1 cellular context compared by ENCODE assay signal in the genomic region with DNA sequence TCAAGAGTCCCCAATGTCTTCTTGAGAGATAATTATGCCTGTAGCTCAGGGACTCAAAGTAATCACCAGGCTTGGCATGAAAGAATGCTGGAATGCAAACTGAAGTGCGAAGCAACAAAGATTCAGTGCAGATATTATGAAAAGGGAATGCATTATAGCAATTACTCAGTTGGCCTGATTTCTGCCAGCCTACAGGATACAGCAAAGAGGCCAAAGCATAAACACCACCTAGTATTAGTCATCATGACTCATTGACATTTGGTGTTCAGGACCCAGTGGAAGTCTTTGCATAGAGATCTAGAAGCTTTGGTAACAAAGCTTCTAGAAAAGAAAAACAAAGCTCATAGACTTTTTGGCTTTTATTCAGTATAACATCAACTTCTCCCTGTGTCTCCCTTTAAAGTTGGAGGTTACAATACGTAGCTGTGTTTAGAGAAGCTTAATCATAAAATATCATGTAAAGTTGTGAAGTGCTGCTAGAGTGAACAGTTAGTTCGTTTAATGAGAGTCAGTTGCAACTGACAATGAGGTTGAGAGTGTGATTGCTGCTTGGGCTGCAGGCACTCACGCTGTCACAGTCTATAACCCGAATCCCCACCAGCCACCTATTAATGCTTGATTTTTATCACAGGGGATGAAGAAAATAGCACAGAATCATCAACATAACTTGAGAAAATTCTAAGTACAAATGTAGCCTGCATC.
TF ChIP-seq lines count a peak whose summit lies in the region.

No MANE protein-coding gene starts in this region.

TF ChIP-seq in GM23338, 12 proteins besides CTCF, POLR2A, EP300 and RAD21 (continued from another document):
- TF ChIP-seq, protein P1, sequence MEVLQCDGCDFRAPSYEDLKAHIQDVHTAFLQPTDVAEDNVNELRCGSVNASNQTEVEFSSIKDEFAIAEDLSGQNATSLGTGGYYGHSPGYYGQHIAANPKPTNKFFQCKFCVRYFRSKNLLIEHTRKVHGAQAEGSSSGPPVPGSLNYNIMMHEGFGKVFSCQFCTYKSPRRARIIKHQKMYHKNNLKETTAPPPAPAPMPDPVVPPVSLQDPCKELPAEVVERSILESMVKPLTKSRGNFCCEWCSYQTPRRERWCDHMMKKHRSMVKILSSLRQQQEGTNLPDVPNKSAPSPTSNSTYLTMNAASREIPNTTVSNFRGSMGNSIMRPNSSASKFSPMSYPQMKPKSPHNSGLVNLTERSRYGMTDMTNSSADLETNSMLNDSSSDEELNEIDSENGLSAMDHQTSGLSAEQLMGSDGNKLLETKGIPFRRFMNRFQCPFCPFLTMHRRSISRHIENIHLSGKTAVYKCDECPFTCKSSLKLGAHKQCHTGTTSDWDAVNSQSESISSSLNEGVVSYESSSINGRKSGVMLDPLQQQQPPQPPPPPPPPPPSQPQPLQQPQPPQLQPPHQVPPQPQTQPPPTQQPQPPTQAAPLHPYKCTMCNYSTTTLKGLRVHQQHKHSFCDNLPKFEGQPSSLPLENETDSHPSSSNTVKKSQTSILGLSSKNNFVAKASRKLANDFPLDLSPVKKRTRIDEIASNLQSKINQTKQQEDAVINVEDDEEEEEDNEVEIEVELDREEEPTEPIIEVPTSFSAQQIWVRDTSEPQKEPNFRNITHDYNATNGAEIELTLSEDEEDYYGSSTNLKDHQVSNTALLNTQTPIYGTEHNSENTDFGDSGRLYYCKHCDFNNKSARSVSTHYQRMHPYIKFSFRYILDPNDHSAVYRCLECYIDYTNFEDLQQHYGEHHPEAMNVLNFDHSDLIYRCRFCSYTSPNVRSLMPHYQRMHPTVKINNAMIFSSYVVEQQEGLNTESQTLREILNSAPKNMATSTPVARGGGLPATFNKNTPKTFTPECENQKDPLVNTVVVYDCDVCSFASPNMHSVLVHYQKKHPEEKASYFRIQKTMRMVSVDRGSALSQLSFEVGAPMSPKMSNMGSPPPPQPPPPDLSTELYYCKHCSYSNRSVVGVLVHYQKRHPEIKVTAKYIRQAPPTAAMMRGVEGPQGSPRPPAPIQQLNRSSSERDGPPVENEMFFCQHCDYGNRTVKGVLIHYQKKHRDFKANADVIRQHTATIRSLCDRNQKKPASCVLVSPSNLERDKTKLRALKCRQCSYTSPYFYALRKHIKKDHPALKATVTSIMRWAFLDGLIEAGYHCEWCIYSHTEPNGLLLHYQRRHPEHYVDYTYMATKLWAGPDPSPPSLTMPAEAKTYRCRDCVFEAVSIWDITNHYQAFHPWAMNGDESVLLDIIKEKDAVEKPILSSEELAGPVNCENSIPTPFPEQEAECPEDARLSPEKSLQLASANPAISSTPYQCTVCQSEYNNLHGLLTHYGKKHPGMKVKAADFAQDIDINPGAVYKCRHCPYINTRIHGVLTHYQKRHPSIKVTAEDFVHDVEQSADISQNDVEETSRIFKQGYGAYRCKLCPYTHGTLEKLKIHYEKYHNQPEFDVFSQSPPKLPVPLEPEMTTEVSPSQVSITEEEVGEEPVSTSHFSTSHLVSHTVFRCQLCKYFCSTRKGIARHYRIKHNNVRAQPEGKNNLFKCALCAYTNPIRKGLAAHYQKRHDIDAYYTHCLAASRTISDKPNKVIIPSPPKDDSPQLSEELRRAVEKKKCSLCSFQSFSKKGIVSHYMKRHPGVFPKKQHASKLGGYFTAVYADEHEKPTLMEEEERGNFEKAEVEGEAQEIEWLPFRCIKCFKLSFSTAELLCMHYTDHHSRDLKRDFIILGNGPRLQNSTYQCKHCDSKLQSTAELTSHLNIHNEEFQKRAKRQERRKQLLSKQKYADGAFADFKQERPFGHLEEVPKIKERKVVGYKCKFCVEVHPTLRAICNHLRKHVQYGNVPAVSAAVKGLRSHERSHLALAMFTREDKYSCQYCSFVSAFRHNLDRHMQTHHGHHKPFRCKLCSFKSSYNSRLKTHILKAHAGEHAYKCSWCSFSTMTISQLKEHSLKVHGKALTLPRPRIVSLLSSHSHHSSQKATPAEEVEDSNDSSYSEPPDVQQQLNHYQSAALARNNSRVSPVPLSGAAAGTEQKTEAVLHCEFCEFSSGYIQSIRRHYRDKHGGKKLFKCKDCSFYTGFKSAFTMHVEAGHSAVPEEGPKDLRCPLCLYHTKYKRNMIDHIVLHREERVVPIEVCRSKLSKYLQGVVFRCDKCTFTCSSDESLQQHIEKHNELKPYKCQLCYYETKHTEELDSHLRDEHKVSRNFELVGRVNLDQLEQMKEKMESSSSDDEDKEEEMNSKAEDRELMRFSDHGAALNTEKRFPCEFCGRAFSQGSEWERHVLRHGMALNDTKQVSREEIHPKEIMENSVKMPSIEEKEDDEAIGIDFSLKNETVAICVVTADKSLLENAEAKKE (CRISPR knock-in tag; IDR thresholded peaks at IDR 0.05), result no peak
